Comparison of ENCODE assay signal across 8 cellular contexts in the genomic region with DNA sequence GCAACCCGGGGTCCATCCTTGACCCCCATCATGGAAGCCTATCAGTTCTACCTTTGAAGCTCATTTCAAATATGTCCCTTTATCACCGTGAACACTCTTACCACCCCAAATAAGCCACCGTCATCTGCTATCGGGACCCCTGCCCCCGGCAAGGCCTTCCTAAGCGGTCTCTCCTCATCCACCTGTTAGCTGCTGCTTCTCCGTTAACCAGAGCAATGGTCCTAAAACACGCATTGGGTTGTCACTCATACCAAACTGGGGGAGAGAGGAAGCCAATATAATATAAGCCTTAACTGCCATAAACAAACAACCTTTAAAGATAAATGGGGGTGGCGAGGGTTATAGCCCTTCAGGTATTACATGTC. TPM values are rescaled to one million over a fixed set of nuclear protein-coding genes. Genes with fewer than 3 reads are reported as not detected.
DNase-seq lines count a peak whose midpoint lies in the region; ATAC-seq and TF ChIP-seq lines count a peak whose summit lies in the region.

No MANE protein-coding gene starts in this region.

- no peak for TF ChIP-seq POLR2A in gastrocnemius medialis (IDR thresholded peaks at IDR 0.05)

- H3K27ac ChIP-seq in OCI-LY3 (ENCODE audit: low read length) (no peak overlapping the region), gastrocnemius medialis (peak overlapping the region; percentile 93 to 99 (median 96))

- peak; percentile 21 for DNase-seq in GM12865 (ENCODE audit: low read depth)
- no peak for DNase-seq in fibroblast of pulmonary artery (ENCODE audit: low read depth)
- DNase-seq in gastrocnemius medialis = no peak
- no peak for DNase-seq in retina
- no peak for DNase-seq in activated CD4-positive, alpha-beta T cell treated with anti-CD3 and anti-CD28 coated beads, Interleukin-2, amount 50 U/mL, for 4 hours

- peak overlapping the region; percentile 93 for H3K9ac ChIP-seq in OCI-LY3 (ENCODE audit: low read length)

- H3K4me3 ChIP-seq in GM12865 (ENCODE audit: low read depth, low read length) (peak overlapping the region; percentile 62), OCI-LY3 (ENCODE audit: low read length) (peak overlapping the region; percentile 96), fibroblast of pulmonary artery (replicated peaks; ENCODE audit: low read depth, low read length) (peak overlapping the region; percentile 98), gastrocnemius medialis (peak overlapping the region; percentile 77 to 98 (median 92))

- ATAC-seq in gastrocnemius medialis (no peak), HG02798 (IDR thresholded peaks at IDR 0.05; ENCODE audit: poor library complexity, unreplicated experiment) (no peak), HG02623 (IDR thresholded peaks at IDR 0.05; ENCODE audit: unreplicated experiment) (no peak)

- H2AFZ ChIP-seq in OCI-LY3 (ENCODE audit: low read depth, low read length) = peak overlapping the region; percentile 97

- intact Hi-C loops in gastrocnemius medialis (cut with DNase I; ENCODE audit: low total_unique reads) = loop anchor here (1.0 to 10.0 kb wide), 6 partner anchors 12 to 1353 kb away; a partner anchor contains a TSS

- peak overlapping the region; percentile 100 for H3K4me2 ChIP-seq in OCI-LY3 (ENCODE audit: low read length)

- H3K36me3 ChIP-seq in OCI-LY3 (replicated peaks; ENCODE audit: low read depth, low read length) (no peaks in the 10 kb centered on the region), gastrocnemius medialis (peaks cover 0 to 10% of the 10 kb centered on the region in 2 donors)

- H3K4me1 ChIP-seq in OCI-LY3 (ENCODE audit: low read length) (peaks cover 23% of the 10 kb centered on the region), gastrocnemius medialis (peaks cover 23 to 28% of the 10 kb centered on the region in 2 donors)

- no peak for TF ChIP-seq CTCF in GM12865 (IDR thresholded peaks at IDR 0.05; ENCODE audit: insufficient read depth, low read depth, low read length, missing control alignments)
- no peak for TF ChIP-seq CTCF in OCI-LY3 (IDR thresholded peaks at IDR 0.05; ENCODE audit: low read depth, low read length)
- no peak for TF ChIP-seq CTCF in fibroblast of pulmonary artery (IDR thresholded peaks at IDR 0.05; ENCODE audit: low read length, missing control alignments)
- TF ChIP-seq CTCF in gastrocnemius medialis (IDR thresholded peaks at IDR 0.05 in 4 of 5, conservative IDR thresholded peaks at IDR 0.05 in 1 of 5) = no peak

- H4K20me1 ChIP-seq in OCI-LY3 (ENCODE audit: insufficient read depth, low read length) = no peaks in the 10 kb centered on the region

- H3K27me3 ChIP-seq in OCI-LY3 (ENCODE audit: low read depth, low read length) = no peaks in the 10 kb centered on the region
- H3K27me3 ChIP-seq in gastrocnemius medialis = no peaks in the 10 kb centered on the region

- no peaks in the 10 kb centered on the region for H3K9me3 ChIP-seq in OCI-LY3 (ENCODE audit: insufficient read depth, low read length)
- H3K9me3 ChIP-seq in gastrocnemius medialis = no peaks in the 10 kb centered on the region

- in situ Hi-C loops in gastrocnemius medialis (cut with MboI; ENCODE audit: low sequenced_read_pairs in 4 of 4) = loop anchor here in 1 of 4 donors (5.0 kb wide), 1 partner anchor 35 kb away; no protein-coding TSS in a partner anchor

- H3K79me2 ChIP-seq in OCI-LY3 (ENCODE audit: low read length) = peaks cover 29% of the 10 kb centered on the region

RNA-seq across cellular contexts. Expression of a gene that starts 0.7 kb away (rescaled TPM):
- 100 to 1,000 TPM in 1 of 4 donors, 10 to 100 TPM in 3; 68.1 to 114 (median 87.3) TPM for total RNA-seq in gastrocnemius medialis

RNA-seq across cellular contexts. Expression of a gene that starts 12.5 kb away (rescaled TPM):
- total RNA-seq in gastrocnemius medialis = 10 to 100 TPM in 1 of 4 donors, 1 to 10 TPM in 3; 3.4 to 13.1 (median 5.9) TPM
